In the genomic region with DNA sequence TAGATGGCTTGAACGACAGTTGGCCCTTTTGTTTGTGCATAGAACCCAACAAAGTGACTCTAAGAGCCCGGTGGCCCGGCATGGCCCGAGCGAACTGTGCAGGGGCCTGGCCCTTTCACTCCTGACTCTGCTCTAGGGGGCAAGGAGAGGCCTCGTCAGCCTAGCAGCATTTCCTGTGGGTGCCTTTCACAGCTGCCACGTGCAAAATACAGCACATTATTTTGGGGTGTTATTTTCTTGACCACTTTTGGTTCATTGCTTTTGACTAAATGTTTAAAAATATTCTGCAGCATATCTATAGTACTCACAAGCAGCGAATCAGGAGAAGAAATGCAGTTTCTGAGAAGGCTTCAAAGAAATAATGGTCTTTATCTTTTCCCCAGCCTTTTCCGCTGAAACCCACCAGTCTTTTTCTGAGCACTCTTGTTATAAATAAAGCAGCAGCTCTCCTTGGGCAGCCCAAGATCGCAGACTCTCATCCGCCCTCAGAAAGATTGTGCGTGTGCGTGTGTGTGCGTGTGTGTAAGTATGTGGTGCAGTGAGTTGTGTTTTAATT, we compare ENCODE assay signal across 8 cellular contexts. TPM values are rescaled to one million over a fixed set of nuclear protein-coding genes. Genes with fewer than 3 reads are reported as not detected.
DNase-seq lines count a peak whose midpoint lies in the region; ATAC-seq and TF ChIP-seq lines count a peak whose summit lies in the region.

No MANE protein-coding gene starts in this region.

- DNase-seq in GM10266 (ENCODE audit: extremely low spot score) (peak; percentile 27), NCI-H510A treated with DMSO at 0.1 percent for 48 hours (lab: John Stamatoyannopoulos, UW) (no peak), NOMO-1 treated with dmso at 0.1 percent for 144 hours (lab: John Stamatoyannopoulos, UW; ENCODE audit: unreplicated experiment) (no peak), medulla oblongata (ENCODE audit: extremely low spot score) (no peak)
- DNase-seq in Jurkat, Clone E6-1 (ENCODE audit: low read depth, low spot score) = peak; percentile 88

- H3K27me3 ChIP-seq in thymus (ENCODE audit: control insufficient read depth, insufficient read depth) = no peaks in the 10 kb centered on the region

- H3K27ac ChIP-seq in thymus (ENCODE audit: low read depth) = peak overlapping the region; percentile 78

- peaks cover 25% of the 10 kb centered on the region for H3K4me1 ChIP-seq in thymus (ENCODE audit: control insufficient read depth, insufficient read depth, low read length)

- H3K9me3 ChIP-seq in thymus (ENCODE audit: control insufficient read depth) = no peaks in the 10 kb centered on the region

- no peaks in the 10 kb centered on the region for H3K9me3 Mint-ChIP-seq in brain

- peak overlapping the region in 1 of 5 experiments; percentile 9 for H3K4me3 Mint-ChIP-seq in brain

- H3K36me3 Mint-ChIP-seq in brain = peaks cover 33% of the 10 kb centered on the region

- no peaks in the 10 kb centered on the region for H3K27me3 Mint-ChIP-seq in brain

- 8% methylated on average over 14 of the region's 14 CpGs for WGBS in thymus

- peak overlapping the region; percentile 0 to 95 (median 45) for H3K27ac Mint-ChIP-seq in brain

- H3K36me3 ChIP-seq in thymus (ENCODE audit: control insufficient read depth, insufficient read depth) = peaks cover 4% of the 10 kb centered on the region

- peak overlapping the region; percentile 20; the same call in 1 of the 2 replicates for H3K4me3 ChIP-seq in Jurkat, Clone E6-1 (ENCODE audit: low read length)
- H3K4me3 ChIP-seq in thymus (ENCODE audit: low read length) = no peak overlapping the region

- peaks cover 67% of the 10 kb centered on the region for H3K4me1 Mint-ChIP-seq in brain

- TF ChIP-seq CTCF in GM10266 (IDR thresholded peaks at IDR 0.05; ENCODE audit: control insufficient read depth, insufficient read depth, low read depth, missing control alignments) (no peak), brain (conservative IDR thresholded peaks at IDR 0.05) (no peak)

- peak; percentile 53 for ATAC-seq in GM21367 (IDR thresholded peaks at IDR 0.05; ENCODE audit: unreplicated experiment)

RNA-seq across cellular contexts. Expression of gene DGKD, which starts 31.3 kb away (rescaled TPM):
- polyA plus RNA-seq in Jurkat, Clone E6-1 (2012; ENCODE audit: insufficient read depth, insufficient read length) = 32.8 TPM
- 16.2 TPM for polyA plus RNA-seq in brain (ENCODE audit: insufficient read depth, low read depth, low replicate concordance)
- polyA plus RNA-seq in thymus = 23.5 TPM

Comparison
In these comparisons a context has a peak if more than half of its experiments do, and no peak if none do; other contexts are left out.
1. DNase-seq: peak in GM10266 (single experiment) and Jurkat, Clone E6-1 (single experiment); none in NCI-H510A treated with DMSO at 0.1 percent for 48 hours (single experiment), NOMO-1 treated with dmso at 0.1 percent for 144 hours (single experiment) and medulla oblongata (single experiment).